Comparison of ENCODE assay signal across 9 cellular contexts in the genomic region with DNA sequence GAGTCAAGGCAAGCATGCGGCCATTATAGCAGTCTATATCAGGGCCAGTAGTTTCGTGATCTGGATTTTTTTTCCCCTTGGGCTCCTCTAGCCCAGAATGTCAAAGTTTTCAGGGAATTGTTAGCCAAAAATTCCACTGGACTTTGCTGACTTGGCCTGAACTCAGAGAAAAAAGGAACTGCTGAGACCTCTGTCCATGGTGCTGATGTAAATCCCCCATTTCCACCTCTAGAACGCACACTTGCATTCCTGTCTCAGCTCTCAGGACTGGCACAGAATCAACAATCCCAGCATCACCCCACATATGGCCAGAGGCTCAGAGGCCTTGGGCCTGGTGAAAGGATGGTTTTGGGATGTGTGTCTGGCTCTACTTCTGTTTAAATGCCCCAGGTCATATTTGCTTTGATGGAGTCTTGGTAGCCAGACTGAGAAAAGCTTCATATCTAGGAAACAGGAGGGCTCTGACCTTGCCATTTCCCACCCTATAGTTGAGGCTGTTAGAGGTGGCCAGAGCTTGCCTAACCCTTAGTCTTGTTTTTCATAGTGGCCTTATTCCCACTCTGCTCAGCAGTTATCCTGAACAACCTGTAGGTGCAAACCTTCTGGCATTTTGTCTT. TPM values are rescaled to one million over a fixed set of nuclear protein-coding genes. Genes with fewer than 3 reads are reported as not detected.
DNase-seq lines count a peak whose midpoint lies in the region; ATAC-seq and TF ChIP-seq lines count a peak whose summit lies in the region.
"Had no signal": no experiment of that assay in that cellular context is flagged by ENCODE, and none has a peak within 500 bp of the region (broad histone marks: within the 10 kb centered on the region; RNA-seq: fewer than 3 reads in every experiment).

No MANE protein-coding gene starts in this region.

- H3K4me2 ChIP-seq in IMR-90 (ENCODE audit: low read depth, low read length): no peak overlapping the region

- no peak overlapping the region for H3K56ac ChIP-seq in IMR-90 (ENCODE audit: extremely low read depth, insufficient read depth, low read length)

- H3K27me3 ChIP-seq in IMR-90 (ENCODE audit: control insufficient read depth, insufficient read depth, low read length): no peaks in the 10 kb centered on the region
- H3K27me3 ChIP-seq in tibial artery: no peaks in the 10 kb centered on the region
- H3K27me3 ChIP-seq in prostate gland (replicated peaks; ENCODE audit: insufficient read depth): no peaks in the 10 kb centered on the region

- no peak overlapping the region for H2BK5ac ChIP-seq in IMR-90 (ENCODE audit: low read depth, low read length, poor library complexity, severe bottlenecking)

- H3K9me1 ChIP-seq in IMR-90 (ENCODE audit: insufficient read depth, low read length): no peaks in the 10 kb centered on the region

- no peak overlapping the region for H2BK15ac ChIP-seq in IMR-90 (ENCODE audit: low read depth, low read length)

- H3K36me3 ChIP-seq in IMR-90 (ENCODE audit: control insufficient read depth, insufficient read depth, low read length): no peaks in the 10 kb centered on the region
- H3K36me3 ChIP-seq in tibial artery: no peaks in the 10 kb centered on the region
- H3K36me3 ChIP-seq in prostate gland: no peaks in the 10 kb centered on the region
- H3K36me3 ChIP-seq: thoracic aorta had no signal

- no peak overlapping the region for H4K8ac ChIP-seq in IMR-90 (ENCODE audit: low read depth in 2 of 2, low read length in 2 of 2)

- no peak overlapping the region for H2BK120ac ChIP-seq in IMR-90 (ENCODE audit: low read depth, low read length)

- H3K14ac ChIP-seq in IMR-90 (replicated peaks; ENCODE audit: low read depth, low read length): no peak overlapping the region

- no peak overlapping the region for H3K18ac ChIP-seq in IMR-90 (ENCODE audit: low read depth, low read length)

- H3K4me1 Mint-ChIP-seq in Calu3 (ENCODE audit: low read depth, unreplicated experiment): no peaks in the 10 kb centered on the region
- no peaks in the 10 kb centered on the region for H3K4me1 Mint-ChIP-seq in activated CD8-positive, alpha-beta T cell treated with anti-CD3 and anti-CD28 coated beads, Interleukin-2, amount 10 ng/mL, durations not matched to agents 7 days and 5 days (ENCODE audit: low read depth)

- intact Hi-C loops in Calu3 (cut with micrococcal nuclease; ENCODE audit: unreplicated experiment) (no loop called here), IMR-90 (cut with micrococcal nuclease) (no loop called here), tibial artery (cut with DNase I; ENCODE audit: low total_unique reads) (no loop called here), prostate gland (cut with DNase I) (no loop called here)

- no peaks in the 10 kb centered on the region for H3K9me3 ChIP-seq in IMR-90 (ENCODE audit: control insufficient read depth, insufficient read depth, low read length)
- peaks cover 0 to 12% (median 0%) of the 10 kb centered on the region in 3 donors for H3K9me3 ChIP-seq in tibial artery
- no peaks in the 10 kb centered on the region for H3K9me3 ChIP-seq in prostate gland
- H3K9me3 ChIP-seq: thoracic aorta had no signal

- H3K9ac ChIP-seq in IMR-90 (ENCODE audit: low read depth, low read length): no peak overlapping the region

- DNase-seq in Calu3: peak; percentile 66
- peak; percentile 60 for DNase-seq in IMR-90
- DNase-seq in activated CD8-positive, alpha-beta T cell treated with anti-CD3 and anti-CD28 coated beads, Interleukin-2, amount 10 ng/mL, durations not matched to agents 7 days and 5 days: peak; percentile 58
- peak; percentile 72 for DNase-seq in iPS-NIHi11 (ENCODE audit: low spot score)
- no peak for DNase-seq in tibial artery
- no peak for DNase-seq in DMS79 treated with DMSO at 0.1 percent for 48 hours (lab: John Stamatoyannopoulos, UW)
- no peak for DNase-seq in NCI-H1048 (lab: John Stamatoyannopoulos, UW)
- no peak for DNase-seq in prostate gland (ENCODE audit: low spot score)

- H3K4me3 ChIP-seq in IMR-90 (ENCODE audit: insufficient read depth, low read depth, low read length) (no peak overlapping the region), tibial artery (no peak overlapping the region), prostate gland (no peak overlapping the region)
- H3K4me3 ChIP-seq: thoracic aorta had no signal

- no peak overlapping the region for H3K27ac Mint-ChIP-seq in Calu3 (ENCODE audit: unreplicated experiment)
- no peak overlapping the region for H3K27ac Mint-ChIP-seq in activated CD8-positive, alpha-beta T cell treated with anti-CD3 and anti-CD28 coated beads, Interleukin-2, amount 10 ng/mL, durations not matched to agents 7 days and 5 days

- H3K36me3 Mint-ChIP-seq in Calu3 (ENCODE audit: insufficient read depth, unreplicated experiment): no peaks in the 10 kb centered on the region
- no peaks in the 10 kb centered on the region for H3K36me3 Mint-ChIP-seq in activated CD8-positive, alpha-beta T cell treated with anti-CD3 and anti-CD28 coated beads, Interleukin-2, amount 10 ng/mL, durations not matched to agents 7 days and 5 days (ENCODE audit: low read depth)

- in situ Hi-C loops in IMR-90 (cut with MboI; ENCODE audit: low sequenced_read_pairs): no loop called here

- H4K91ac ChIP-seq in IMR-90 (ENCODE audit: insufficient read depth, low read depth, low read length): no peak overlapping the region

- WGBS in IMR-90 (ENCODE audit: extremely low coverage in 2 of 2, insufficient read length in 1 of 2), 2 experiments: no CpG with 5 or more reads among the region's 3 CpGs
- WGBS in prostate gland: 3% methylated on average over 3 of the region's 3 CpGs

- CTCF ChIA-PET in Calu3 (lab: Charles Lee) (no interaction called here), IMR-90 (lab: Yijun Ruan, JAX) (interaction anchor here (1.3 kb wide), 1 partner anchor 15 kb away, joined by 3 read pairs; no protein-coding TSS in a partner anchor)
- CTCF ChIA-PET in activated CD8-positive, alpha-beta T cell treated with anti-CD3 and anti-CD28 coated beads, Interleukin-2, amount 10 ng/mL, durations not matched to agents 7 days and 5 days (lab: Charles Lee): interaction anchor here (2.1 kb wide), 1 partner anchor 11 kb away, joined by 6 read pairs; no protein-coding TSS in a partner anchor

- H2AK5ac ChIP-seq in IMR-90 (ENCODE audit: low read depth, low read length): no peak overlapping the region

- no peak for TF ChIP-seq RAD21 in IMR-90 (IDR thresholded peaks at IDR 0.05; ENCODE audit: low read length)

- H3K4me1 ChIP-seq in IMR-90 (ENCODE audit: control insufficient read depth, insufficient read depth, low read length): no peaks in the 10 kb centered on the region
- H3K4me1 ChIP-seq in tibial artery: no peaks in the 10 kb centered on the region
- H3K4me1 ChIP-seq in prostate gland (replicated peaks): no peaks in the 10 kb centered on the region

- H3K79me1 ChIP-seq in IMR-90 (ENCODE audit: low read depth in 1 of 2, low read length in 2 of 2): no peaks in the 10 kb centered on the region

- H3K27me3 Mint-ChIP-seq in Calu3 (ENCODE audit: unreplicated experiment): peaks cover 41% of the 10 kb centered on the region
- H3K27me3 Mint-ChIP-seq in activated CD8-positive, alpha-beta T cell treated with anti-CD3 and anti-CD28 coated beads, Interleukin-2, amount 10 ng/mL, durations not matched to agents 7 days and 5 days (ENCODE audit: low read depth): peaks cover 19% of the 10 kb centered on the region

- TF ChIP-seq POLR2A in IMR-90 (IDR thresholded peaks at IDR 0.05; ENCODE audit: low read depth, low read length) (no peak), prostate gland (IDR thresholded peaks at IDR 0.05) (no peak)

- BruUV-seq in Calu3 (replicated peaks; lab: Mats Ljungman, UMichigan) (no TSS peak), IMR-90 (replicated peaks; lab: Mats Ljungman, UMichigan) (no TSS peak)

- ATAC-seq in IMR-90 (ENCODE audit: low read depth): peak; percentile 81
- peak; percentile 61 for ATAC-seq in activated CD8-positive, alpha-beta T cell treated with anti-CD3 and anti-CD28 coated beads, Interleukin-2, amount 10 ng/mL, durations not matched to agents 7 days and 5 days

- POLR2A ChIA-PET in IMR-90 (lab: Charles Lee; ENCODE audit: unreplicated experiment): no interaction called here
- POLR2A ChIA-PET in activated CD8-positive, alpha-beta T cell treated with anti-CD3 and anti-CD28 coated beads, Interleukin-2, amount 10 ng/mL, durations not matched to agents 7 days and 5 days (lab: Charles Lee): no interaction called here

- no peak overlapping the region for H3K4me3 Mint-ChIP-seq in Calu3 (ENCODE audit: low read depth, unreplicated experiment)
- H3K4me3 Mint-ChIP-seq in activated CD8-positive, alpha-beta T cell treated with anti-CD3 and anti-CD28 coated beads, Interleukin-2, amount 10 ng/mL, durations not matched to agents 7 days and 5 days: no peak overlapping the region

- no peaks in the 10 kb centered on the region for H3K9me3 Mint-ChIP-seq in Calu3 (ENCODE audit: low read depth, unreplicated experiment)
- peaks cover 4% of the 10 kb centered on the region for H3K9me3 Mint-ChIP-seq in activated CD8-positive, alpha-beta T cell treated with anti-CD3 and anti-CD28 coated beads, Interleukin-2, amount 10 ng/mL, durations not matched to agents 7 days and 5 days (ENCODE audit: insufficient read depth)

- dilution Hi-C loops in IMR-90 (cut with HindIII; ENCODE audit: low sequenced_read_pairs, unreplicated experiment): no loop called here

- H2AFZ ChIP-seq in IMR-90 (replicated peaks; ENCODE audit: low read length, poor library complexity): no peak overlapping the region

- H2BK20ac ChIP-seq in IMR-90 (ENCODE audit: low read depth, low read length): no peak overlapping the region

- H4K20me1 ChIP-seq in IMR-90 (ENCODE audit: insufficient read depth, low read length): no peaks in the 10 kb centered on the region

- no peak overlapping the region for H3K23ac ChIP-seq in IMR-90 (ENCODE audit: low read depth, low read length)

- H3K27ac ChIP-seq in IMR-90 (ENCODE audit: insufficient read depth, low read length) (no peak overlapping the region), tibial artery (no peak overlapping the region), prostate gland (no peak overlapping the region)
- H3K27ac ChIP-seq: thoracic aorta had no signal

- H2AK9ac ChIP-seq in IMR-90 (replicated peaks; ENCODE audit: low read depth, low read length, poor library complexity): no peak overlapping the region

- H4K5ac ChIP-seq in IMR-90 (ENCODE audit: low read depth, low read length): no peak overlapping the region

- TF ChIP-seq CTCF in Calu3 (IDR thresholded peaks at IDR 0.05; ENCODE audit: unreplicated experiment) (no peak), IMR-90 (conservative IDR thresholded peaks at IDR 0.05; ENCODE audit: low read depth, low read length) (peak; percentile 35), tibial artery (IDR thresholded peaks at IDR 0.05) (no peak), prostate gland (IDR thresholded peaks at IDR 0.05) (no peak)

- H3K4ac ChIP-seq in IMR-90 (ENCODE audit: low read depth, low read length): no peak overlapping the region

RNA-seq across cellular contexts. Expression of a gene that starts 16.9 kb away (rescaled TPM):
- total RNA-seq in Calu3 (2022): 104 and 108 TPM in 2 replicates
- 39.2 and 43.0 TPM in 2 replicates for total RNA-seq in IMR-90 (2012; rRNA removed)
- polyA plus RNA-seq in IMR-90 (2012; rRNA removed): 25.5 and 28.6 TPM in 2 replicates
- polyA plus RNA-seq in IMR-90 (2012; cell fraction: cytosol; rRNA removed): 7.8 and 10.3 TPM in 2 replicates
- polyA plus RNA-seq in IMR-90 (2012; cell fraction: nucleus; rRNA removed; ENCODE audit: low replicate concordance): 5.0 and 31.4 TPM in 2 replicates
- 10 to 100 TPM; 81.4 to 85.1 TPM for total RNA-seq in activated CD8-positive, alpha-beta T cell treated with anti-CD3 and anti-CD28 coated beads, Interleukin-2, amount 10 ng/mL, durations not matched to agents 7 days and 5 days
- total RNA-seq in prostate gland: 100 to 1,000 TPM in 1 of 2 donors, 10 to 100 TPM in 1; 99.9 to 116 TPM

Comparison
In these comparisons a context has a peak if more than half of its experiments do, and no peak if none do; other contexts are left out.
1. DNase-seq: peak in Calu3 (single experiment), IMR-90 (single experiment), activated CD8-positive, alpha-beta T cell treated with anti-CD3 and anti-CD28 coated beads, Interleukin-2, amount 10 ng/mL, durations not matched to agents 7 days and 5 days (single experiment) and iPS-NIHi11 (single experiment); none in tibial artery (0 of 2), DMS79 treated with DMSO at 0.1 percent for 48 hours (single experiment), NCI-H1048 (single experiment) and prostate gland (single experiment).